ENCODE assay signal across 22 cellular contexts in the genomic region with DNA sequence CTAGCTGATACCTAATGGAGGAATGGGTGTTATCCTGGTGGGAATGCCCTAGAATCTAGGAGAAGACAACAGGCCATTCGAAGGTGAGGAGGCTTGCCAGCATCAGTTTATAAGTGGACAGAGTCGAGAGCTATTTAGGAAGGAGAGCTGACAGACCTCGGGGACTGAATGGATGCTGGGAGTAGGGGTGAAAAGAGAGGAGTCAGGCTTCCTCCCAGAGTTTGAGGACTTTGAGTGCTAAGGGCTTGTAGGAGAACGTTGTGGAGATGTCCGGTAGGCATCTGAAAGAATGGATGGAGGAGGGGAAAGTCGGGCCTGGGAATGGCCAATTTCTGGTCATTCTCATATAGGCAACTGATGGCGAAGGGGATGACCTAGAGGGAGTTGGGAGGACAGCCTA.
"Had no signal": no experiment of that assay in that cellular context is flagged by ENCODE, and none has a peak within 500 bp of the region (broad histone marks: within the 10 kb centered on the region; RNA-seq: fewer than 3 reads in every experiment).

No MANE protein-coding gene starts in this region.

- H3K4me1 ChIP-seq: adrenal gland, foreskin keratinocyte, pancreas, thyroid gland had no signal

- H3K27ac Mint-ChIP-seq: activated CD4-positive, alpha-beta T cell treated with anti-CD3 and anti-CD28 coated beads, Interleukin-2, amount 10 ng/mL, durations not matched to agents 7 days and 5 days; stimulated activated naive CD8-positive, alpha-beta T cell treated with anti-CD3 and anti-CD28 coated beads, Interleukin-15, Interleukin-2, amounts not matched to agents 100 ng/mL and 50 ng/mL, for 24 hours had no signal

- H3K27me3 ChIP-seq: adrenal gland, foreskin keratinocyte, neutrophil, pancreas, thyroid gland had no signal

- FAIRE-seq: astrocyte, keratinocyte, pancreas had no signal

- H3K4me3 Mint-ChIP-seq: activated CD4-positive, alpha-beta T cell treated with anti-CD3 and anti-CD28 coated beads, Interleukin-2, amount 10 ng/mL, durations not matched to agents 7 days and 5 days; naive thymus-derived CD8-positive, alpha-beta T cell; stimulated activated naive CD8-positive, alpha-beta T cell treated with anti-CD3 and anti-CD28 coated beads, Interleukin-15, Interleukin-2, amounts not matched to agents 100 ng/mL and 50 ng/mL, for 24 hours had no signal

- H3K9me3 ChIP-seq: adrenal gland, neutrophil, pancreas, thyroid gland had no signal

- H3K27ac ChIP-seq: adrenal gland, foreskin keratinocyte, pancreas, thyroid gland had no signal

- DNase-seq: activated CD4-positive, alpha-beta T cell treated with anti-CD3 and anti-CD28 coated beads, Interleukin-2, amount 10 ng/mL, durations not matched to agents 7 days and 5 days; activated CD8-positive, alpha-beta memory T cell treated with anti-CD3 and anti-CD28 coated beads, Interleukin-2, amount 50 U/mL, for 48 hours; activated naive CD4-positive, alpha-beta T cell treated with Interleukin-2 at 50 U/mL for 16 hours; activated T-cell treated with anti-CD3 and anti-CD28 coated beads, Interleukin-2, amount 50 U/mL, for 48 hours; adrenal gland; central memory CD4-positive, alpha-beta T cell; dermis blood vessel endothelial cell; effector CD8-positive, alpha-beta T cell; foreskin keratinocyte; naive thymus-derived CD8-positive, alpha-beta T cell; pancreas; right cardiac atrium; stimulated activated CD4-positive, alpha-beta T cell treated with anti-CD3 and anti-CD28 coated beads, Interleukin-4, amount 100 ng/mL, for 24 hours; substantia nigra; T1000; thyroid gland had no signal

- H3K4me3 ChIP-seq: adrenal gland, lung, pancreas, thyroid gland had no signal

- H3K9me3 Mint-ChIP-seq: activated CD4-positive, alpha-beta T cell treated with anti-CD3 and anti-CD28 coated beads, Interleukin-2, amount 10 ng/mL, durations not matched to agents 7 days and 5 days; naive thymus-derived CD8-positive, alpha-beta T cell; stimulated activated naive CD8-positive, alpha-beta T cell treated with anti-CD3 and anti-CD28 coated beads, Interleukin-15, Interleukin-2, amounts not matched to agents 100 ng/mL and 50 ng/mL, for 24 hours had no signal

- ATAC-seq: foreskin keratinocyte; left lobe of liver; naive thymus-derived CD8-positive, alpha-beta T cell; right cardiac atrium had no signal

- H3K27me3 Mint-ChIP-seq: activated CD4-positive, alpha-beta T cell treated with anti-CD3 and anti-CD28 coated beads, Interleukin-2, amount 10 ng/mL, durations not matched to agents 7 days and 5 days; naive thymus-derived CD8-positive, alpha-beta T cell; stimulated activated naive CD8-positive, alpha-beta T cell treated with anti-CD3 and anti-CD28 coated beads, Interleukin-15, Interleukin-2, amounts not matched to agents 100 ng/mL and 50 ng/mL, for 24 hours had no signal

- H3K36me3 ChIP-seq: adrenal gland, pancreas had no signal
